In genomic region chr5:173688708-173689107, GRCh38 we compare ENCODE assay signal across 17 cellular contexts.
A peak's percentile ranks its signal among the peaks of the same experiment; 100 is the strongest.
DNase-seq lines count a peak whose midpoint lies in the region; ATAC-seq, FAIRE-seq and TF ChIP-seq lines count a peak whose summit lies in the region.
"Had no signal": no experiment of that assay in that cellular context is flagged by ENCODE, and none has a peak within 500 bp of the region (broad histone marks: within the 10 kb centered on the region; RNA-seq: fewer than 3 reads in every experiment).

No MANE protein-coding gene starts in this region.

- TF ChIP-seq EP300 in gastroesophageal sphincter (IDR thresholded peaks at IDR 0.05), result no peak

- intact Hi-C loops in activated B cell treated with CpG ODN at 0.5 μM for 24 hours (cut with micrococcal nuclease), result loop anchor here (5.0 kb wide), 1 partner anchor 229 kb away; no protein-coding TSS in a partner anchor

- peak overlapping the region in 1 of 3 donors; percentile 15 for H3K4me3 ChIP-seq in liver (ENCODE audit: low read depth in 1 of 3, low read length in 3 of 3)
- H3K4me3 ChIP-seq in gastroesophageal sphincter, result no peak overlapping the region
- H3K4me3 ChIP-seq: tibial nerve had no signal

- ATAC-seq in activated B cell treated with CpG ODN at 0.5 μM for 24 hours (ENCODE audit: low read depth) (no peak), gastroesophageal sphincter (no peak), HG03108 (IDR thresholded peaks at IDR 0.05; ENCODE audit: unreplicated experiment) (no peak)
- ATAC-seq in stimulated activated memory B cell treated with anti-CD40 and anti-IgM and Interleukin-4, amounts not matched to agents 10 μg/mL and 1 μg/mL and 100 μg/mL, for 72 hours, result no peak
- ATAC-seq: activated CD4-positive, CD25-positive, alpha-beta regulatory T cell treated with anti-CD3 and anti-CD28 coated beads, Interleukin-2, amount 50 U/mL, for 24 hours; Panc1 had no signal

- H3K9me3 Mint-ChIP-seq in activated B cell treated with CpG ODN at 0.5 μM for 24 hours, result no peaks in the 10 kb centered on the region
- no peaks in the 10 kb centered on the region for H3K9me3 Mint-ChIP-seq in stimulated activated memory B cell treated with anti-CD40 and anti-IgM and Interleukin-4, amounts not matched to agents 10 μg/mL and 1 μg/mL and 100 μg/mL, for 72 hours
- H3K9me3 Mint-ChIP-seq: activated naive CD4-positive, alpha-beta T cell treated with anti-CD3 and anti-CD28 coated beads, Interleukin-2, amount 50 U/mL, for 24 hours had no signal

- H3K27ac Mint-ChIP-seq in activated B cell treated with CpG ODN at 0.5 μM for 24 hours, result peak overlapping the region; percentile 35
- H3K27ac Mint-ChIP-seq in stimulated activated memory B cell treated with anti-CD40 and anti-IgM and Interleukin-4, amounts not matched to agents 10 μg/mL and 1 μg/mL and 100 μg/mL, for 72 hours, result peak overlapping the region; percentile 87
- H3K27ac Mint-ChIP-seq: activated naive CD4-positive, alpha-beta T cell treated with anti-CD3 and anti-CD28 coated beads, Interleukin-2, amount 50 U/mL, for 24 hours; CD14-positive monocyte had no signal

- no peak for TF ChIP-seq POLR2A in GM12892 (IDR thresholded peaks at IDR 0.05; ENCODE audit: low read depth, low read length)
- TF ChIP-seq POLR2A in gastroesophageal sphincter (IDR thresholded peaks at IDR 0.05), result no peak

- no peaks in the 10 kb centered on the region for H3K36me3 Mint-ChIP-seq in activated B cell treated with CpG ODN at 0.5 μM for 24 hours (ENCODE audit: low read depth)
- peaks cover 6% of the 10 kb centered on the region for H3K36me3 Mint-ChIP-seq in stimulated activated memory B cell treated with anti-CD40 and anti-IgM and Interleukin-4, amounts not matched to agents 10 μg/mL and 1 μg/mL and 100 μg/mL, for 72 hours
- H3K36me3 Mint-ChIP-seq: activated naive CD4-positive, alpha-beta T cell treated with anti-CD3 and anti-CD28 coated beads, Interleukin-2, amount 50 U/mL, for 24 hours; CD14-positive monocyte had no signal

- no peaks in the 10 kb centered on the region for H3K36me3 ChIP-seq in liver (ENCODE audit: control insufficient read depth in 4 of 4, insufficient read depth in 3 of 4, low read depth in 1 of 4, low read length in 3 of 4)
- no peaks in the 10 kb centered on the region for H3K36me3 ChIP-seq in gastroesophageal sphincter
- H3K36me3 ChIP-seq: tibial nerve had no signal

- WGBS in liver, result 20% methylated on average over 3 of the region's 3 CpGs
- WGBS in gastroesophageal sphincter (ENCODE audit: low coverage in 1 of 2), 2 donors, result 65 to 77% methylated on average over 2 to 3 of the region's 3 CpGs

- no peaks in the 10 kb centered on the region for H3K27me3 Mint-ChIP-seq in activated B cell treated with CpG ODN at 0.5 μM for 24 hours
- H3K27me3 Mint-ChIP-seq in stimulated activated memory B cell treated with anti-CD40 and anti-IgM and Interleukin-4, amounts not matched to agents 10 μg/mL and 1 μg/mL and 100 μg/mL, for 72 hours, result no peaks in the 10 kb centered on the region

- H3K9me3 ChIP-seq in liver (ENCODE audit: control insufficient read depth in 4 of 4, low read length in 3 of 4), result no peaks in the 10 kb centered on the region
- peaks cover 0 to 3% (median 0%) of the 10 kb centered on the region in 3 donors for H3K9me3 ChIP-seq in gastroesophageal sphincter

- H3K27me3 ChIP-seq in liver (ENCODE audit: control insufficient read depth in 4 of 4, insufficient read depth in 4 of 4, low read length in 3 of 4), result no peaks in the 10 kb centered on the region
- H3K27me3 ChIP-seq in gastroesophageal sphincter, result no peaks in the 10 kb centered on the region
- H3K27me3 ChIP-seq: tibial nerve had no signal

- H3K4me3 Mint-ChIP-seq in activated B cell treated with CpG ODN at 0.5 μM for 24 hours, result peak overlapping the region; percentile 32
- H3K4me3 Mint-ChIP-seq in stimulated activated memory B cell treated with anti-CD40 and anti-IgM and Interleukin-4, amounts not matched to agents 10 μg/mL and 1 μg/mL and 100 μg/mL, for 72 hours, result no peak overlapping the region
- H3K4me3 Mint-ChIP-seq: activated naive CD4-positive, alpha-beta T cell treated with anti-CD3 and anti-CD28 coated beads, Interleukin-2, amount 50 U/mL, for 24 hours; CD14-positive monocyte had no signal

- FAIRE-seq in GM12892 (lab: Jason Lieb, UNC), result peak; percentile 24
- no peak for FAIRE-seq in GM19239 (lab: Jason Lieb, UNC)

- H3K27ac ChIP-seq in liver (ENCODE audit: low read depth in 1 of 2, low read length in 2 of 2), result peak overlapping the region; percentile 95
- no peak overlapping the region for H3K27ac ChIP-seq in gastroesophageal sphincter

- H3K4me1 ChIP-seq in liver (ENCODE audit: control insufficient read depth in 4 of 4, insufficient read depth in 4 of 4, low read length in 3 of 4) (peaks cover 3 to 24% (median 17%) of the 10 kb centered on the region in 4 donors), gastroesophageal sphincter (no peaks in the 10 kb centered on the region)

- H3K4me1 Mint-ChIP-seq in activated B cell treated with CpG ODN at 0.5 μM for 24 hours, result peaks cover 41% of the 10 kb centered on the region
- H3K4me1 Mint-ChIP-seq in stimulated activated memory B cell treated with anti-CD40 and anti-IgM and Interleukin-4, amounts not matched to agents 10 μg/mL and 1 μg/mL and 100 μg/mL, for 72 hours, result peaks cover 42% of the 10 kb centered on the region
- H3K4me1 Mint-ChIP-seq: activated naive CD4-positive, alpha-beta T cell treated with anti-CD3 and anti-CD28 coated beads, Interleukin-2, amount 50 U/mL, for 24 hours had no signal

- peak overlapping the region; percentile 14 to 30 for H3K9ac ChIP-seq in liver (ENCODE audit: low read depth in 1 of 2, low read length in 2 of 2)

- POLR2A ChIA-PET in activated B cell treated with CpG ODN at 0.5 μM for 24 hours (lab: Charles Lee), result interaction anchor here (1.0 to 2.6 kb wide), 5 partner anchors 8 to 199 kb away, joined by 4 to 9 read pairs (median 5); partner anchors contain the start of gene CPEB4

- no peak for TF ChIP-seq RAD21 in liver (IDR thresholded peaks at IDR 0.05)

- no peak for TF ChIP-seq CTCF in activated B cell treated with CpG ODN at 0.5 μM for 24 hours (IDR thresholded peaks at IDR 0.05)
- TF ChIP-seq CTCF in liver (IDR thresholded peaks at IDR 0.05; ENCODE audit: low read depth, low read length, missing input control), result no peak
- no peak for TF ChIP-seq CTCF in gastroesophageal sphincter (IDR thresholded peaks at IDR 0.05)

- no peak for DNase-seq in GM12892 (ENCODE audit: insufficient read length)
- DNase-seq in activated B cell treated with CpG ODN at 0.5 μM for 24 hours, result no peak
- no peak for DNase-seq in GM19239 (ENCODE audit: insufficient read length, low spot score)
- DNase-seq: central memory CD4-positive, alpha-beta T cell; GF-D8; hippocampal formation; NCI-H446; SW 1271 had no signal

- CTCF ChIA-PET in activated B cell treated with CpG ODN at 0.5 μM for 24 hours (lab: Charles Lee), result interaction anchor here (1.3 to 1.6 kb wide), 2 partner anchors 8 to 98 kb away, joined by 3 to 8 read pairs; no protein-coding TSS in a partner anchor

TF ChIP-seq in liver, 16 proteins besides CTCF, POLR2A, EP300 and RAD21:
- no peak for TF ChIP-seq JUND (IDR thresholded peaks at IDR 0.05)
- no peak for TF ChIP-seq HNF4A (conservative IDR thresholded peaks at IDR 0.05)
- no peak for TF ChIP-seq FOXA1 (IDR thresholded peaks at IDR 0.05)
- TF ChIP-seq NR2F2 (IDR thresholded peaks at IDR 0.05), result no peak
- TF ChIP-seq ZBTB33 (IDR thresholded peaks at IDR 0.05), result no peak
- no peak for TF ChIP-seq HNF4G (IDR thresholded peaks at IDR 0.05)
- no peak for TF ChIP-seq RXRA (IDR thresholded peaks at IDR 0.05)
- TF ChIP-seq FOXA2 (IDR thresholded peaks at IDR 0.05), result no peak

Comparison
In these comparisons a context has a peak if more than half of its experiments do, and no peak if none do; other contexts are left out.
1. H3K27ac ChIP-seq: peak in liver (2 of 2); none in gastroesophageal sphincter (0 of 4).